23 cellular contexts compared by ENCODE assay signal in the genomic region with DNA sequence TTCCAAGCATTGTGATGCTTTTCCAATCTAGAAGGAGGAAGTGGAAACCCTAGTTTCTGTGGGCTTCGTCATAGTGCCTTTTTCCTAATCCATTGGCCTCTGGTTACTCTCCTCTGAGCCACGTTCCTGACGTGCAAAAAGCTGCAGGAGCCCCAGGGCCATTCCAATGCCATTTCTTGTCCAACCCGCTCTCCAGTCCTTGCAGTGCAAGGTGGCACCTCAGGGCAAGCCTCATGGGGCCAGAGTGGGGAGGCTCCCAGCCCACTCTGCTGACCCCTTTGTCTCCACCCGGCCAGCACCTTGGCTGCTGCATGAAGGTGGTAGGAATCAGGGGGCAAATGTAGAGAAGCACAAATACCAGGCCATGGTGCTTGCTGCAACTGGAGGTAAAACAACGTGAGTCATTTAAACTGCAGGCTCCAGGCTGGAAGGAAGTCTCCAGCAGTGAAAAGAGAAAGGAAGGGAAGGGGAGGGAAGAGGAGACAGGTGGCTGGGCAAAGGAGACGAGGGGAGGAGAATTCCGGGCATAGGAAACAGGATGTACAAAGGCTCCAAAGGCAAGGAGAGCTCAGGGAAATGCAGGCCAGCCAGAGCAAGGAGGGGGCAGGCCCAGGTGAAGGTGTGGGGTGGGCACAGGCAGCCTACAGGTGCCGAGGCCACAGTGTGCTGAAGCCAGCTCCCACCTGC.
DNase-seq lines count a peak whose midpoint lies in the region; ATAC-seq and TF ChIP-seq lines count a peak whose summit lies in the region.
"Had no signal": no experiment of that assay in that cellular context is flagged by ENCODE, and none has a peak within 500 bp of the region (broad histone marks: within the 10 kb centered on the region; RNA-seq: fewer than 3 reads in every experiment).

No MANE protein-coding gene starts in this region.

- H3K4me1 Mint-ChIP-seq in endodermal cell, result peaks cover 18% of the 10 kb centered on the region

- H2BK12ac ChIP-seq in trophoblast cell (ENCODE audit: low read length), result no peak overlapping the region

- no peak overlapping the region for H3K4me2 ChIP-seq in trophoblast cell (ENCODE audit: low read length)

- no peak overlapping the region for H2AK5ac ChIP-seq in trophoblast cell (ENCODE audit: low read length)

- no peak overlapping the region for H3K18ac ChIP-seq in trophoblast cell (ENCODE audit: low read length)

- TF ChIP-seq CTCF in endodermal cell (conservative IDR thresholded peaks at IDR 0.05), result no peak

- H3K27ac Mint-ChIP-seq in endodermal cell, result peak overlapping the region; percentile 21
- H3K27ac Mint-ChIP-seq: activated naive CD8-positive, alpha-beta T cell treated with anti-CD3 and anti-CD28 coated beads, Interleukin-2, amount 10 ng/mL, durations not matched to agents 7 days and 5 days had no signal

- no peaks in the 10 kb centered on the region for H3K79me1 ChIP-seq in trophoblast cell (ENCODE audit: low read length)

- H3K9ac ChIP-seq in endodermal cell (ENCODE audit: extremely low read depth, low read length, poor library complexity, severe bottlenecking) (no peak overlapping the region), trophoblast cell (ENCODE audit: low read length) (no peak overlapping the region)
- H3K9ac ChIP-seq: GM23248 had no signal

- H3K27me3 ChIP-seq in endodermal cell (ENCODE audit: control insufficient read depth, insufficient read depth, low read length, poor library complexity, severe bottlenecking) (peaks cover 36% of the 10 kb centered on the region), trophoblast cell (ENCODE audit: insufficient read depth, low read length) (peaks cover 22% of the 10 kb centered on the region)
- H3K27me3 ChIP-seq: ovary, SJCRH30, tibial artery had no signal

- H3K79me2 ChIP-seq in trophoblast cell (ENCODE audit: control insufficient read depth, insufficient read depth, low read length, poor library complexity), result no peaks in the 10 kb centered on the region

- H3K9me3 ChIP-seq in endodermal cell (ENCODE audit: control insufficient read depth, low read length) (no peaks in the 10 kb centered on the region), trophoblast cell (ENCODE audit: insufficient read depth, low read depth, low read length) (peaks cover 6% of the 10 kb centered on the region)
- H3K9me3 ChIP-seq: body of pancreas, ovary, SJCRH30, tibial artery had no signal

- H2BK5ac ChIP-seq in trophoblast cell (ENCODE audit: low read depth, low read length, poor library complexity), result no peak overlapping the region

- no peak overlapping the region for H4K12ac ChIP-seq in trophoblast cell (ENCODE audit: low read depth, low read length)

- H4K8ac ChIP-seq in trophoblast cell (ENCODE audit: low read depth, low read length), result no peak overlapping the region

- no peak overlapping the region for H4K91ac ChIP-seq in trophoblast cell (ENCODE audit: low read depth, low read length)

- no peak overlapping the region for H3K23ac ChIP-seq in trophoblast cell (ENCODE audit: low read length)

- no peak overlapping the region for H2AFZ ChIP-seq in trophoblast cell (ENCODE audit: insufficient read depth, low read length, poor library complexity)
- H2AFZ ChIP-seq: GM23248 had no signal

- H3K9me3 Mint-ChIP-seq in endodermal cell, result no peaks in the 10 kb centered on the region
- H3K9me3 Mint-ChIP-seq: activated naive CD8-positive, alpha-beta T cell treated with anti-CD3 and anti-CD28 coated beads, Interleukin-2, amount 10 ng/mL, durations not matched to agents 7 days and 5 days had no signal

- DNase-seq in NCI-H2171 treated with DMSO at 0.1 percent for 48 hours (lab: John Stamatoyannopoulos, UW) (peak; percentile 44), NCI-H2171 (lab: John Stamatoyannopoulos, UW) (no peak), NCI-H2081 treated with DMSO at 0.1 percent for 48 hours (lab: John Stamatoyannopoulos, UW) (peak; percentile 31), endodermal cell (peak; percentile 78), trophoblast cell (peak; percentile 90 to 91), retina (no peak), hypothalamus (lab: John Stamatoyannopoulos, UW) (no peak)
- DNase-seq: ACHN; activated naive CD8-positive, alpha-beta T cell treated with anti-CD3 and anti-CD28 coated beads, Interleukin-2, amount 10 ng/mL, durations not matched to agents 7 days and 5 days; body of pancreas; GM23248; NCI-H1048; NCI-H524 treated with DMSO at 0.1 percent for 48 hours; ovary; PC-3; SJCRH30; stimulated activated naive CD4-positive, alpha-beta T cell; T-helper 2 cell; tibial artery had no signal

- H3K4ac ChIP-seq in trophoblast cell (ENCODE audit: low read depth, low read length), result no peak overlapping the region

- no peak overlapping the region for H3K4me3 Mint-ChIP-seq in endodermal cell
- H3K4me3 Mint-ChIP-seq: activated naive CD8-positive, alpha-beta T cell treated with anti-CD3 and anti-CD28 coated beads, Interleukin-2, amount 10 ng/mL, durations not matched to agents 7 days and 5 days had no signal

- H3K14ac ChIP-seq in trophoblast cell (ENCODE audit: low read length), result no peak overlapping the region

- H3K4me1 ChIP-seq in endodermal cell (ENCODE audit: control insufficient read depth, insufficient read depth, low read length), result no peaks in the 10 kb centered on the region
- peaks cover 0 to 5% of the 10 kb centered on the region in 2 experiments for H3K4me1 ChIP-seq in trophoblast cell (ENCODE audit: control insufficient read depth in 1 of 2, insufficient read depth in 2 of 2, low read length in 2 of 2)
- H3K4me1 ChIP-seq: body of pancreas, SJCRH30 had no signal

- ATAC-seq in GM19467 (IDR thresholded peaks at IDR 0.05; ENCODE audit: unreplicated experiment), result no peak
- ATAC-seq: body of pancreas, PC-3, sciatic nerve had no signal

- no peaks in the 10 kb centered on the region for H3K36me3 ChIP-seq in endodermal cell (ENCODE audit: control insufficient read depth, insufficient read depth, low read length)
- no peaks in the 10 kb centered on the region for H3K36me3 ChIP-seq in trophoblast cell (ENCODE audit: control insufficient read depth in 1 of 2, insufficient read depth in 2 of 2, low read length in 2 of 2)
- H3K36me3 ChIP-seq: ovary, SJCRH30, tibial artery had no signal

- no peaks in the 10 kb centered on the region for H3K36me3 Mint-ChIP-seq in endodermal cell (ENCODE audit: low read depth)
- H3K36me3 Mint-ChIP-seq: activated naive CD8-positive, alpha-beta T cell treated with anti-CD3 and anti-CD28 coated beads, Interleukin-2, amount 10 ng/mL, durations not matched to agents 7 days and 5 days had no signal

- no peak overlapping the region for H2BK120ac ChIP-seq in trophoblast cell (ENCODE audit: insufficient read depth, low read length, poor library complexity)

- WGBS in endodermal cell (ENCODE audit: insufficient coverage in 1 of 2, insufficient read length in 1 of 2), 2 experiments, result 46 to 53% methylated on average over 8 to 9 of the region's 9 CpGs
- no CpG with 5 or more reads among the region's 9 CpGs for WGBS in trophoblast cell (ENCODE audit: extremely low coverage, insufficient coverage, insufficient read length)

- peaks cover 97% of the 10 kb centered on the region for H3K27me3 Mint-ChIP-seq in endodermal cell (ENCODE audit: insufficient read depth)

- H3K4me3 ChIP-seq in endodermal cell (ENCODE audit: low read length), result no peak overlapping the region
- peak overlapping the region; percentile 18 for H3K4me3 ChIP-seq in trophoblast cell (ENCODE audit: low read depth, low read length)
- H3K4me3 ChIP-seq: body of pancreas, coronary artery, GM23248, ovary, SJCRH30, tibial artery had no signal

- H3K27ac ChIP-seq in endodermal cell (ENCODE audit: low read depth, low read length) (no peak overlapping the region), trophoblast cell (ENCODE audit: low read depth, low read length) (peak overlapping the region; percentile 18)
- H3K27ac ChIP-seq: body of pancreas, C4-2B, coronary artery, GM23248, ovary, SJCRH30, tibial artery had no signal

Comparison
In these comparisons a context has a peak if more than half of its experiments do, and no peak if none do; other contexts are left out.
1. DNase-seq: peak in NCI-H2171 treated with DMSO at 0.1 percent for 48 hours (single experiment), NCI-H2081 treated with DMSO at 0.1 percent for 48 hours (single experiment), endodermal cell (single experiment) and trophoblast cell (2 of 2); none in NCI-H2171 (single experiment), retina (single experiment) and hypothalamus (0 of 51).